ENCODE assay signal across 12 cellular contexts in the genomic region with DNA sequence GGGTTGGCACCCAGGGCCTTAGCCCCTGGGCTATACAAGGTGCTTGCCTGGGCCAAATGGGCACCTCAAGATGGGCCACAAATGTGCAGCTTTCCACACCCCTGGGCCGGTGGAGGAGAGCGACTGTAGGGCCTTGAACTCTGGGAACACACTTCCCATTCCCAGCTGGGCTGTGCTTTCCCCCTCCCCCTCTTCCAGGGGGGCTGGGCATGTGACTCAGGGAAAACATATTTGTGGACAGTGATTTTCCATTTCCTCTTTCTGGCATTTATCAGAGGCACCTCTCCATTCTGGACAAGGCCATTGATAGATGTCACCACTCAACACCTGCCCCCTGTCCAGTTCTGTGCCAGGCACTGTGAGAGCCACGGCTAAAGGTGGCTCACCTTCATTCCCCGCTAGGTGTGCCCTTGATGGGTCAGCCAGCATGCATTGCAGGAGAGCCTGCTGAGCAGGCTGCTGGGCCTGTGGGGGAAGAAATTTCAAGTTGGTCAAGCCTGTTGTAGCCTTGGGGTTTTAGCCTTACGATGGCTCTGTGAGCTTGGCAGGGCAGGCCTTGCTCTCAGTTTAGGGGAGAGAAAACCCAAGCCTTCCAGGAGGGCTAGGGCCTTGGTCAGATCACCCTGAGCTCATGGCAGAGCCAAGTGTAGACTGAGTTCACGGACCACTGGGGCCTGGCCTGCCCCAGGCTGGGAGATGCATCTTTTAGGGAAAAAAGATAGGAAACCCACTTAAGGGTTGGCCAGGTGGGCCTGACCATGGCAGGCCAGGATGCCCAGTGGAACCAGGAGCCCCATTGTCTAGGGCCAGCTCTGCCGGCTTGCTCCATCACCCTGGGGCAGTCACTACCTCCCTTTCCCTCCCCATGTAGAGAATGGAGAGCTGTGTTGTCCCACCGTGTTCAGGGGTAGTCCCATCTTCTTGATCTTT.
DNase-seq lines count a peak whose midpoint lies in the region; ATAC-seq, FAIRE-seq and TF ChIP-seq lines count a peak whose summit lies in the region.
"Had no signal": no experiment of that assay in that cellular context is flagged by ENCODE, and none has a peak within 500 bp of the region (broad histone marks: within the 10 kb centered on the region; RNA-seq: fewer than 3 reads in every experiment).

No MANE protein-coding gene starts in this region.

- H3K9me3 ChIP-seq in HepG2 (ENCODE audit: low read length) (no peaks in the 10 kb centered on the region), upper lobe of right lung (no peaks in the 10 kb centered on the region), BE2C (no peaks in the 10 kb centered on the region)

- TF ChIP-seq POLR2A in HepG2 (IDR thresholded peaks at IDR 0.05; ENCODE audit: insufficient read depth in 1 of 2, low read depth in 2 of 2, low read length in 2 of 2) (no peak), GM18505 (IDR thresholded peaks at IDR 0.05; ENCODE audit: borderline replicate concordance, extremely low read depth, insufficient read depth, insufficient read length) (no peak)

- peak; percentile 89 for FAIRE-seq in HepG2 (lab: Jason Lieb, UNC)

- CTCF ChIA-PET in HepG2 (lab: Yijun Ruan, JAX; ENCODE audit: low intra/inter-chr PET ratio, low total read pairs), result no interaction called here

- BruUV-seq in HepG2 (replicated peaks; lab: Mats Ljungman, UMichigan), result no TSS peak

- in situ Hi-C loops in HepG2 (cut with HindIII; ENCODE audit: extremely low pct_ligation_motif_present, low pct_unique_long_range_greater_than_20kb), result no loop called here

- intact Hi-C loops in dorsolateral prefrontal cortex (cut with DNase I), result no loop called here
- intact Hi-C loops in HepG2 (cut with micrococcal nuclease; ENCODE audit: unreplicated experiment), result loop anchor here (1.0 kb wide), 1 partner anchor 15 kb away; no protein-coding TSS in a partner anchor
- intact Hi-C loops in upper lobe of right lung (cut with DNase I), result loop anchor here (5.0 kb wide), 1 partner anchor 227 kb away; no protein-coding TSS in a partner anchor

- DNase-seq in LHCN-M2 (ENCODE audit: low read depth), result peak; percentile 68
- DNase-seq in dorsolateral prefrontal cortex, result no peak
- DNase-seq in HepG2 (ENCODE audit: low spot score), result peak; percentile 90
- no peak for DNase-seq in upper lobe of right lung
- no peak for DNase-seq in NCI-H1092 treated with DMSO at 0.1 percent for 48 hours (lab: John Stamatoyannopoulos, UW)
- DNase-seq in BE2C, result no peak
- DNase-seq in midbrain (lab: John Stamatoyannopoulos, UW), result no peak
- DNase-seq: activated T-cell treated with anti-CD3 and anti-CD28 coated beads, Interleukin-2, amount 50 U/mL, for 4 hours; NCI-H1417; SHP77 treated with DMSO at 0.1 percent for 48 hours; stimulated activated CD4-positive, alpha-beta T cell treated with anti-CD3 and anti-CD28 coated beads, Interleukin-1b, Interleukin-23, amount 100 ng/mL, for 48 hours had no signal

- WGBS in HepG2 (ENCODE audit: low lambda C conversion rate), result 86% methylated on average over 4 of the region's 8 CpGs

- H2AFZ ChIP-seq in HepG2 (ENCODE audit: low read length), result no peak overlapping the region

- ATAC-seq in HepG2 (peak; percentile 77), upper lobe of right lung (peak; percentile 39), GM18505 (IDR thresholded peaks at IDR 0.05; ENCODE audit: unreplicated experiment) (no peak)
- ATAC-seq: activated T-cell treated with anti-CD3 and anti-CD28 coated beads, Interleukin-2, amount 50 U/mL, for 4 hours had no signal

- H3K79me2 ChIP-seq in HepG2 (ENCODE audit: insufficient read depth, low read length), result no peaks in the 10 kb centered on the region

- no peaks in the 10 kb centered on the region for H4K20me1 ChIP-seq in HepG2 (ENCODE audit: insufficient read depth, low read length)

- POLR2A ChIA-PET in HepG2 (lab: Yijun Ruan, JAX), result interaction anchor here (0.6 to 3.5 kb wide), 5 partner anchors 11 to 31 kb away, joined by 3 to 28 read pairs (median 5); no protein-coding TSS in a partner anchor

- TF ChIP-seq RAD21 in HepG2 (CRISPR knock-in tag; IDR thresholded peaks at IDR 0.05), result no peak

- TF ChIP-seq CTCF in dorsolateral prefrontal cortex (IDR thresholded peaks at IDR 0.05 in 54 of 56, conservative IDR thresholded peaks at IDR 0.05 in 2 of 56; ENCODE audit: low read depth in 1 of 56, partially characterized antibody in 56 of 56), result no peak
- TF ChIP-seq CTCF in HepG2 (CRISPR knock-in tag; IDR thresholded peaks at IDR 0.05), result no peak; the same call in 1 of the 2 replicates
- TF ChIP-seq CTCF in upper lobe of right lung (IDR thresholded peaks at IDR 0.05), result no peak
- no peak for TF ChIP-seq CTCF in BE2C (IDR thresholded peaks at IDR 0.05; ENCODE audit: low read depth, low read length)

- H3K27me3 ChIP-seq in dorsolateral prefrontal cortex (no peaks in the 10 kb centered on the region), HepG2 (ENCODE audit: control insufficient read depth in 1 of 2, insufficient read depth in 2 of 2, low read length in 2 of 2) (no peaks in the 10 kb centered on the region), upper lobe of right lung (no peaks in the 10 kb centered on the region), BE2C (no peaks in the 10 kb centered on the region)

- H3K27ac ChIP-seq in dorsolateral prefrontal cortex, result peak overlapping the region in 46 of 59 donors; percentile 6 to 91 (median 52)
- peak overlapping the region; percentile 73 for H3K27ac ChIP-seq in HepG2 (ENCODE audit: extremely low read length, insufficient read depth, low read length)
- peak overlapping the region; percentile 51 for H3K27ac ChIP-seq in upper lobe of right lung

- TF ChIP-seq EP300 in HepG2 (IDR thresholded peaks at IDR 0.05; ENCODE audit: low read depth in 2 of 2, low read length in 2 of 2), result peak in 1 of 2 experiments; percentile 92; a peak in 2 of 4 replicates
- TF ChIP-seq EP300 in HepG2 (CRISPR knock-in tag; IDR thresholded peaks at IDR 0.05; ENCODE audit: borderline replicate concordance), result peak; percentile 81

- H3K4me1 ChIP-seq in HepG2 (ENCODE audit: insufficient read depth, low read length), result peaks cover 27% of the 10 kb centered on the region
- H3K4me1 ChIP-seq in upper lobe of right lung, result peaks cover 16% of the 10 kb centered on the region
- H3K4me1 ChIP-seq in BE2C, result no peaks in the 10 kb centered on the region

- peak overlapping the region; percentile 52 for H3K4me2 ChIP-seq in HepG2 (ENCODE audit: low read depth, low read length)

- H3K4me3 ChIP-seq in dorsolateral prefrontal cortex, result no peak overlapping the region
- peak overlapping the region in 1 of 3 experiments; percentile 39; a peak in 1 of 6 replicates for H3K4me3 ChIP-seq in HepG2 (replicated peaks in 1 of 3; ENCODE audit: insufficient read depth in 1 of 3, low read depth in 2 of 3, low read length in 3 of 3)
- no peak overlapping the region for H3K4me3 ChIP-seq in upper lobe of right lung
- no peak overlapping the region for H3K4me3 ChIP-seq in BE2C (ENCODE audit: low read depth, low read length)

- peak overlapping the region; percentile 51 for H3K9ac ChIP-seq in HepG2 (ENCODE audit: insufficient read depth, low read depth, low read length)

- H3K36me3 ChIP-seq in HepG2 (replicated peaks in 1 of 2; ENCODE audit: control insufficient read depth in 1 of 2, insufficient read depth in 2 of 2, low read length in 2 of 2), result peaks cover 44 to 83% of the 10 kb centered on the region in 2 experiments
- H3K36me3 ChIP-seq in upper lobe of right lung, result peaks cover 66% of the 10 kb centered on the region
- peaks cover 38% of the 10 kb centered on the region for H3K36me3 ChIP-seq in BE2C

TF ChIP-seq in HepG2, 621 proteins besides CTCF, POLR2A, EP300 and RAD21 (continues in another document):
- TF ChIP-seq, protein P1, sequence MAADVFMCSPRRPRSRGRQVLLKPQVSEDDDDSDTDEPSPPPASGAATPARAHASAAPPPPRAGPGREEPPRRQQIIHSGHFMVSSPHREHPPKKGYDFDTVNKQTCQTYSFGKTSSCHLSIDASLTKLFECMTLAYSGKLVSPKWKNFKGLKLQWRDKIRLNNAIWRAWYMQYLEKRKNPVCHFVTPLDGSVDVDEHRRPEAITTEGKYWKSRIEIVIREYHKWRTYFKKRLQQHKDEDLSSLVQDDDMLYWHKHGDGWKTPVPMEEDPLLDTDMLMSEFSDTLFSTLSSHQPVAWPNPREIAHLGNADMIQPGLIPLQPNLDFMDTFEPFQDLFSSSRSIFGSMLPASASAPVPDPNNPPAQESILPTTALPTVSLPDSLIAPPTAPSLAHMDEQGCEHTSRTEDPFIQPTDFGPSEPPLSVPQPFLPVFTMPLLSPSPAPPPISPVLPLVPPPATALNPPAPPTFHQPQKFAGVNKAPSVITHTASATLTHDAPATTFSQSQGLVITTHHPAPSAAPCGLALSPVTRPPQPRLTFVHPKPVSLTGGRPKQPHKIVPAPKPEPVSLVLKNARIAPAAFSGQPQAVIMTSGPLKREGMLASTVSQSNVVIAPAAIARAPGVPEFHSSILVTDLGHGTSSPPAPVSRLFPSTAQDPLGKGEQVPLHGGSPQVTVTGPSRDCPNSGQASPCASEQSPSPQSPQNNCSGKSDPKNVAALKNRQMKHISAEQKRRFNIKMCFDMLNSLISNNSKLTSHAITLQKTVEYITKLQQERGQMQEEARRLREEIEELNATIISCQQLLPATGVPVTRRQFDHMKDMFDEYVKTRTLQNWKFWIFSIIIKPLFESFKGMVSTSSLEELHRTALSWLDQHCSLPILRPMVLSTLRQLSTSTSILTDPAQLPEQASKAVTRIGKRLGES (CRISPR knock-in tag; IDR thresholded peaks at IDR 0.05; ENCODE audit: borderline replicate concordance), result no peak
- TF ChIP-seq ZFY (CRISPR knock-in tag; IDR thresholded peaks at IDR 0.05) (peak; percentile 50), KLF12 (CRISPR knock-in tag; IDR thresholded peaks at IDR 0.05; ENCODE audit: borderline replicate concordance) (no peak), HMGA1 (CRISPR knock-in tag; conservative IDR thresholded peaks at IDR 0.05) (no peak), TEAD2 (CRISPR knock-in tag; IDR thresholded peaks at IDR 0.05) (no peak), ZNF468 (CRISPR knock-in tag; IDR thresholded peaks at IDR 0.05) (no peak), ATRX (CRISPR knock-in tag; IDR thresholded peaks at IDR 0.05; ENCODE audit: borderline replicate concordance) (no peak), ZNF788 (CRISPR knock-in tag; IDR thresholded peaks at IDR 0.05; ENCODE audit: borderline replicate concordance) (peak; percentile 95; the same call in 1 of the 2 replicates), SP4 (CRISPR knock-in tag; IDR thresholded peaks at IDR 0.05) (no peak), SRY (CRISPR knock-in tag; IDR thresholded peaks at IDR 0.05) (no peak; the same call in 1 of the 2 replicates), SKI (IDR thresholded peaks at IDR 0.05; ENCODE audit: partially characterized antibody) (no peak), ZNF577 (CRISPR knock-in tag; IDR thresholded peaks at IDR 0.05; ENCODE audit: borderline replicate concordance, low read depth) (no peak), KLF6 (CRISPR knock-in tag; IDR thresholded peaks at IDR 0.05) (no peak; the same call in 1 of the 2 replicates), BRCA1 (CRISPR knock-in tag; IDR thresholded peaks at IDR 0.05) (no peak), ZNF180 (CRISPR knock-in tag; IDR thresholded peaks at IDR 0.05; ENCODE audit: borderline replicate concordance, low read depth) (no peak)

Comparison
In these comparisons a context has a peak if more than half of its experiments do, and no peak if none do; other contexts are left out.
1. DNase-seq: peak in LHCN-M2 (single experiment) and HepG2 (single experiment); none in dorsolateral prefrontal cortex (0 of 10), upper lobe of right lung (single experiment), NCI-H1092 treated with DMSO at 0.1 percent for 48 hours (single experiment), BE2C (single experiment) and midbrain (single experiment).
2. intact Hi-C loops: an anchor here in HepG2 (1.0 kb wide) and upper lobe of right lung (5.0 kb wide); none called in dorsolateral prefrontal cortex.
3. Peak in every context shown above with its lines, with median percentiles within 50 percentile points of each other: H3K27ac ChIP-seq.